Comparison of ENCODE assay signal across 13 cellular contexts in the genomic region with DNA sequence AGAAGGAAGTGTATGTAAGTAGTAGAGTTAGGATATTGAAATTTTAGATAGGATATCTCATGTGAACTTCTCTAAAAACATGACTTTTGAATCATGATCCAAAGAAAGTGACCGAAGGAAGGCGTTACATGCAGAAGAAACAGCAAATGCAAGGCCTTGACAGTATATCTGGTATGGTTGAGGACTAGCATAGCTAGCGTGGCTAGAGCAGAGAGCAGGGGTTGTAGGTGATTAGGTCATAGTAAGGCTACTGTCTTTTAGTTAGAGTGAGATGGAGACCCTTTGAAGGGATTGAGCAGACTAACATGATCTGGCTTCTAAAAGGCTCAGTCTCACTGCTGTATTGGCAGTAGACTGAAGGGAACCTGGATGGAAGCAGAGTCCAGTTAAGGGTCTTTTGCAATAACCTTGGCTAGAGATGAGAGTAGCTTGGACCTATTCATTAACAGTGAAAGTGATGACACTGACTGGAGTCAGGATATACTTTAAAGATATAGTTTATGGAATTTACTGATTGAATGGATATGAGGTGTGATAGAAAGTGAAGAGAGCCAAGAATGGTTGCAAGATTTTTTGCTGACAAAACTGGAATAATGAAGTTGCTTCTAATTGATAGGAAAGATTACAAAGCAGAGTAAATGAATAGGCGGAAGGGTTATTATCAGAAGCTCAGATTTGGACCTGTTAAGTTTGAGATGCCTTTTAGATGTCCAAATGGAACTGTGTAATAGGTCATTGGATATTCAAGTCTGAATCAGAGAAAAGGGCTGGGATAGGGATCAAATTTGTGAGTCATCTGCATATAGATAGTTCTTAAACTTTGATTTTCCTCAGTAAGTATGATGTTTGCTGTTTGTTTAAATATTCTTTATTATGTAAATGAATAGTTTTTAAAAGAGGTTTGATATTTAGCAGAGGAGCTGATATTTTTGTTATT. TPM values are rescaled to one million over a fixed set of nuclear protein-coding genes. Genes with fewer than 3 reads are reported as not detected.
DNase-seq lines count a peak whose midpoint lies in the region; FAIRE-seq and TF ChIP-seq lines count a peak whose summit lies in the region.
"Had no signal": no experiment of that assay in that cellular context is flagged by ENCODE, and none has a peak within 500 bp of the region (broad histone marks: within the 10 kb centered on the region; RNA-seq: fewer than 3 reads in every experiment).

No MANE protein-coding gene starts in this region.

- H3K4me2 ChIP-seq in endothelial cell of umbilical vein (ENCODE audit: insufficient read depth, low read length), result peak overlapping the region; percentile 54

- H3K36me3 ChIP-seq in endothelial cell of umbilical vein (ENCODE audit: control insufficient read depth in 2 of 2, extremely low read depth in 1 of 2, insufficient read depth in 2 of 2, low read length in 2 of 2) (no peaks in the 10 kb centered on the region), mesodermal cell (ENCODE audit: control insufficient read depth, insufficient read depth, low read length) (peaks cover 4% of the 10 kb centered on the region), BE2C (no peaks in the 10 kb centered on the region)

- intact Hi-C loops in endothelial cell of umbilical vein (cut with micrococcal nuclease), result loop anchor here (1.0 to 5.0 kb wide), 3 partner anchors 285 to 1730 kb away; a partner anchor contains a TSS

- H3K4me1 ChIP-seq in endothelial cell of umbilical vein (ENCODE audit: control insufficient read depth, extremely low read depth, insufficient read depth, low read length), result peaks cover 59% of the 10 kb centered on the region
- H3K4me1 ChIP-seq in mesodermal cell (ENCODE audit: control insufficient read depth, insufficient read depth, low read length, poor library complexity, severe bottlenecking), result peaks cover 18% of the 10 kb centered on the region
- no peaks in the 10 kb centered on the region for H3K4me1 ChIP-seq in BE2C

- dilution Hi-C loops in endothelial cell of umbilical vein (cut with MboI; ENCODE audit: extremely low pct_ligation_motif_present, low sequenced_read_pairs), result no loop called here

- peak overlapping the region; percentile 99 for H3K9ac ChIP-seq in endothelial cell of umbilical vein (replicated peaks; ENCODE audit: extremely low read depth, insufficient read depth, low read length)

- TF ChIP-seq CTCF in endothelial cell of umbilical vein (IDR thresholded peaks at IDR 0.05; ENCODE audit: extremely low read depth in 1 of 2, insufficient read depth in 1 of 2, low read depth in 1 of 2, low read length in 2 of 2) (no peak), BE2C (IDR thresholded peaks at IDR 0.05; ENCODE audit: low read depth, low read length) (no peak)

- H3K9me3 ChIP-seq in endothelial cell of umbilical vein (replicated peaks; ENCODE audit: control insufficient read depth, insufficient read depth, low read length) (no peaks in the 10 kb centered on the region), mesodermal cell (ENCODE audit: control insufficient read depth, low read length) (peaks cover 5% of the 10 kb centered on the region), BE2C (no peaks in the 10 kb centered on the region)
- H3K9me3 ChIP-seq: sigmoid colon had no signal

- POLR2A ChIA-PET in endothelial cell of umbilical vein (lab: Charles Lee), result no interaction called here

- H3K9me1 ChIP-seq in endothelial cell of umbilical vein (replicated peaks; ENCODE audit: control insufficient read depth, extremely low read depth, insufficient read depth, low read length), result no peaks in the 10 kb centered on the region

- CTCF ChIA-PET in endothelial cell of umbilical vein (lab: Charles Lee), result interaction anchor here (1.1 kb wide), 1 partner anchor 60 kb away, joined by 3 read pairs; a partner anchor contains a TSS

- TF ChIP-seq POLR2A in endothelial cell of umbilical vein (IDR thresholded peaks at IDR 0.05; ENCODE audit: low read depth, low read length), result no peak

- H4K20me1 ChIP-seq in endothelial cell of umbilical vein (replicated peaks; ENCODE audit: control insufficient read depth, extremely low read depth, insufficient read depth, low read length), result no peaks in the 10 kb centered on the region

- WGBS in mesodermal cell (ENCODE audit: insufficient coverage in 2 of 2), 2 experiments, result 98 to 100% methylated on average over 4 of the region's 4 CpGs

- peak; percentile 45 for DNase-seq in EH (ENCODE audit: low read depth)
- peak; percentile 19 for DNase-seq in M059J (ENCODE audit: low read depth)
- DNase-seq in endothelial cell of umbilical vein (ENCODE audit: low read depth, low spot score), result peak; percentile 57
- DNase-seq in BE2C, result no peak
- DNase-seq in GM19238 (ENCODE audit: insufficient read length, low spot score), result no peak
- no peak for DNase-seq in T-helper 2 cell
- no peak for DNase-seq in activated CD4-positive, alpha-beta T cell treated with anti-CD3 and anti-CD28 coated beads, Interleukin-2, amount 50 U/mL, for 48 hours
- DNase-seq: activated CD4-positive, alpha-beta T cell treated with anti-CD3 and anti-CD28 coated beads for 4 hours; activated T-cell treated with anti-CD3 and anti-CD28 coated beads, Interleukin-2, amount 50 U/mL, for 48 hours; nephron progenitor cell; sigmoid colon had no signal

- no peak overlapping the region for H2AFZ ChIP-seq in endothelial cell of umbilical vein (ENCODE audit: low read depth, low read length)

- no peaks in the 10 kb centered on the region for H3K27me3 ChIP-seq in endothelial cell of umbilical vein (ENCODE audit: control insufficient read depth in 2 of 2, insufficient read depth in 2 of 2, low read length in 2 of 2)
- H3K27me3 ChIP-seq in BE2C, result no peaks in the 10 kb centered on the region
- H3K27me3 ChIP-seq: sigmoid colon had no signal

- BruUV-seq in endothelial cell of umbilical vein (replicated peaks; lab: Mats Ljungman, UMichigan), result TSS peak; percentile 78

- peak overlapping the region; percentile 99 for H3K27ac ChIP-seq in endothelial cell of umbilical vein (ENCODE audit: insufficient read depth, low read depth, low read length)
- peak overlapping the region; percentile 66 for H3K27ac ChIP-seq in mesodermal cell (ENCODE audit: low read depth, low read length, severe bottlenecking)
- H3K27ac ChIP-seq: sigmoid colon had no signal

- peaks cover 10% of the 10 kb centered on the region for H3K79me2 ChIP-seq in endothelial cell of umbilical vein (ENCODE audit: control insufficient read depth, insufficient read depth, low read length)

- no peak for FAIRE-seq in endothelial cell of umbilical vein (lab: Jason Lieb, UNC)

- no peak overlapping the region for H3K4me3 ChIP-seq in endothelial cell of umbilical vein (replicated peaks in 1 of 3; ENCODE audit: insufficient read depth in 1 of 3, low read depth in 1 of 3, low read length in 3 of 3)
- H3K4me3 ChIP-seq in mesodermal cell (ENCODE audit: extremely low read depth, insufficient read depth, low read length, poor library complexity, severe bottlenecking), result no peak overlapping the region
- H3K4me3 ChIP-seq in BE2C (ENCODE audit: low read depth, low read length), result no peak overlapping the region
- H3K4me3 ChIP-seq: lung, sigmoid colon had no signal

TF ChIP-seq in endothelial cell of umbilical vein, 7 proteins besides CTCF, POLR2A, EP300 and RAD21:
- TF ChIP-seq MYC (IDR thresholded peaks at IDR 0.05; ENCODE audit: low read depth, low read length) (no peak), GATA2 (IDR thresholded peaks at IDR 0.05; ENCODE audit: insufficient read depth, insufficient read length, low read depth, low read length) (peak; percentile 34), FOS (IDR thresholded peaks at IDR 0.05; ENCODE audit: borderline replicate concordance, insufficient read depth, low read length) (peak; percentile 50), JUN (IDR thresholded peaks at IDR 0.05; ENCODE audit: borderline replicate concordance, insufficient read depth, insufficient read length, low read depth) (peak; percentile 28), EZH2 (IDR thresholded peaks at IDR 0.05; ENCODE audit: borderline replicate concordance, low read depth, low read length, severe bottlenecking) (no peak), POLR2AphosphoS5 (IDR thresholded peaks at IDR 0.05; ENCODE audit: insufficient read depth, low read depth, low read length) (no peak)
- TF ChIP-seq, protein P1, sequence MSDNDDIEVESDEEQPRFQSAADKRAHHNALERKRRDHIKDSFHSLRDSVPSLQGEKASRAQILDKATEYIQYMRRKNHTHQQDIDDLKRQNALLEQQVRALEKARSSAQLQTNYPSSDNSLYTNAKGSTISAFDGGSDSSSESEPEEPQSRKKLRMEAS (IDR thresholded peaks at IDR 0.05; ENCODE audit: insufficient read depth, insufficient read length), result no peak

RNA-seq across cellular contexts. Expression of a gene that starts 59.8 kb away (rescaled TPM):
- 20.7 and 23.0 TPM in 2 replicates for total RNA-seq in M059J (2014; rRNA removed; shearing (Covaris generic))
- total RNA-seq in endothelial cell of umbilical vein, result 38.6 and 42.9 TPM in 2 replicates
- 6.0 and 11.5 TPM in 2 replicates for polyA plus RNA-seq in endothelial cell of umbilical vein
- polyA plus RNA-seq in endothelial cell of umbilical vein (2011; cell fraction: cytosol; rRNA removed), result 27.7 and 31.5 TPM in 2 replicates
- polyA plus RNA-seq in endothelial cell of umbilical vein (2011; cell fraction: nucleus; rRNA removed), result 14.3 and 25.2 TPM in 2 replicates
- polyA plus RNA-seq in endothelial cell of umbilical vein (2012), result 25.2 and 49.8 TPM in 2 replicates
- polyA minus RNA-seq in endothelial cell of umbilical vein, result 6.3 and 11.2 TPM in 2 replicates
- 4.5 TPM for polyA minus RNA-seq in endothelial cell of umbilical vein (2011; cell fraction: cytosol; rRNA and poly(A)+ RNA removed)
- polyA minus RNA-seq in endothelial cell of umbilical vein (2011; cell fraction: nucleus; rRNA and poly(A)+ RNA removed), result 14.1 and 19.9 TPM in 2 replicates
- polyA plus RNA-seq in mesodermal cell (2013, experiment 1 of 2), result 15.5 TPM
- polyA plus RNA-seq in mesodermal cell (2013, experiment 2 of 2), result 27.5 TPM
- 46.2 TPM for polyA plus RNA-seq in BE2C (2012; ENCODE audit: insufficient read depth, insufficient read length, low read depth)

Comparison
In these comparisons a context has a peak if more than half of its experiments do, and no peak if none do; other contexts are left out.
1. DNase-seq: peak in EH (single experiment), M059J (single experiment) and endothelial cell of umbilical vein (single experiment); none in BE2C (single experiment), GM19238 (single experiment), T-helper 2 cell (0 of 5) and activated CD4-positive, alpha-beta T cell treated with anti-CD3 and anti-CD28 coated beads, Interleukin-2, amount 50 U/mL, for 48 hours (0 of 2).